Comparison of ENCODE assay signal across 1 cellular context in genomic region chrX:40092808-40093435, GRCh38.
TF ChIP-seq lines count a peak whose summit lies in the region.

No MANE protein-coding gene starts in this region.

TF ChIP-seq in GM23338, 12 proteins besides CTCF, POLR2A, EP300 and RAD21 (continued from another document):
- TF ChIP-seq ZNF462 (CRISPR knock-in tag; IDR thresholded peaks at IDR 0.05) (no peak), ZNF331 (CRISPR knock-in tag; IDR thresholded peaks at IDR 0.05; ENCODE audit: low read depth) (no peak)
- TF ChIP-seq, protein P1, sequence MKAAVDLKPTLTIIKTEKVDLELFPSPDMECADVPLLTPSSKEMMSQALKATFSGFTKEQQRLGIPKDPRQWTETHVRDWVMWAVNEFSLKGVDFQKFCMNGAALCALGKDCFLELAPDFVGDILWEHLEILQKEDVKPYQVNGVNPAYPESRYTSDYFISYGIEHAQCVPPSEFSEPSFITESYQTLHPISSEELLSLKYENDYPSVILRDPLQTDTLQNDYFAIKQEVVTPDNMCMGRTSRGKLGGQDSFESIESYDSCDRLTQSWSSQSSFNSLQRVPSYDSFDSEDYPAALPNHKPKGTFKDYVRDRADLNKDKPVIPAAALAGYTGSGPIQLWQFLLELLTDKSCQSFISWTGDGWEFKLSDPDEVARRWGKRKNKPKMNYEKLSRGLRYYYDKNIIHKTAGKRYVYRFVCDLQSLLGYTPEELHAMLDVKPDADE (IDR thresholded peaks at IDR 0.05) = no peak
